15 cellular contexts compared by ENCODE assay signal in genomic region chr10:126250045-126250444, GRCh38.
"Had no signal": no experiment of that assay in that cellular context is flagged by ENCODE, and none has a peak within 500 bp of the region (broad histone marks: within the 10 kb centered on the region; RNA-seq: fewer than 3 reads in every experiment).

No MANE protein-coding gene starts in this region.

- H3K27ac ChIP-seq: neutrophil, psoas muscle, sigmoid colon had no signal

- H3K9me3 ChIP-seq: mucosa of descending colon, neutrophil, psoas muscle, sigmoid colon had no signal

- DNase-seq: activated CD4-positive, alpha-beta T cell treated with anti-CD3 and anti-CD28 coated beads, Interleukin-2, amount 50 U/mL, for 1 hour; activated CD4-positive, CD25-positive, alpha-beta regulatory T cell; activated effector memory CD4-positive, alpha-beta T cell treated with Interleukin-2 at 50 U/mL for 16 hours; endodermal cell; erythroblast; mucosa of descending colon; naive thymus-derived CD8-positive, alpha-beta T cell; psoas muscle; sigmoid colon; stimulated activated CD4-positive, alpha-beta T cell treated with anti-CD3 and anti-CD28 coated beads, Interleukin-2, amount 100 ng/mL, for 48 hours; stimulated activated CD8-positive, alpha-beta memory T cell treated with anti-CD3 and anti-CD28 coated beads, Interleukin-4, amount 100 ng/mL, for 48 hours; stimulated activated naive CD8-positive, alpha-beta T cell treated with anti-CD3 and anti-CD28 coated beads, Interleukin-15, Interleukin-2, amounts not matched to agents 100 U/mL and 50 U/mL, for 24 hours had no signal

- H3K36me3 ChIP-seq: neutrophil, sigmoid colon had no signal

- H3K4me3 ChIP-seq: lung, mucosa of descending colon, psoas muscle, sigmoid colon had no signal

- H3K4me1 ChIP-seq: psoas muscle had no signal

- H3K27me3 ChIP-seq: neutrophil, sigmoid colon had no signal

- ATAC-seq: activated naive CD4-positive, alpha-beta T cell treated with anti-CD3 and anti-CD28 coated beads, Interleukin-2, amount 50 U/mL, for 72 hours; mucosa of descending colon; naive thymus-derived CD8-positive, alpha-beta T cell; stimulated activated naive CD8-positive, alpha-beta T cell treated with anti-CD3 and anti-CD28 coated beads, Interleukin-15, Interleukin-2, amounts not matched to agents 100 U/mL and 50 U/mL, for 24 hours had no signal
